In the genomic region with DNA sequence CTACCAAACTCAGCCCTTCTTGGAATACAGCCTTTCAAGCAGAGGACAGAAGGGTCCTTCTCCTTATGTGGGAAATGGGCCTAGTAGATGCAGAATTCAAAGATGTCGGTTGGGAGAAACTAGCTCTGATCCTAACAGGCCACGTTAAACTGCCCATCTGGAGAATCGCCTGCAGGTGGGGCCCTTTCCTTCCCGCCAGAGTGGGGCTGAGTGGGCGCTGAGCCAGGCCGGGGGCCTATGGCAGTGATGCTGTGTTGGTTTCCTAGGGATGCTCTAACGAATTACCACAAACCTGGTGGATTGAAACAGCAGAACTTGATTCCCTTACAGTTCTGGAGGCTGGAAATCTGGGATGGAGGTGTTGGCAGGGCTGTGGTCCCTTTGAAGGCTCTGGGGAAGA, we compare ENCODE assay signal across 10 cellular contexts. TPM values are rescaled to one million over a fixed set of nuclear protein-coding genes. Genes with fewer than 3 reads are reported as not detected.
DNase-seq lines count a peak whose midpoint lies in the region; ATAC-seq and TF ChIP-seq lines count a peak whose summit lies in the region.
"Had no signal": no experiment of that assay in that cellular context is flagged by ENCODE, and none has a peak within 500 bp of the region (broad histone marks: within the 10 kb centered on the region; RNA-seq: fewer than 3 reads in every experiment).

No MANE protein-coding gene starts in this region.

- BruUV-seq in PC-9 (replicated peaks; lab: Mats Ljungman, UMichigan) = TSS peak; percentile 9

- peaks cover 55% of the 10 kb centered on the region for H3F3A ChIP-seq in PC-9 (ENCODE audit: insufficient read depth, low read depth)

- H3K9me3 Mint-ChIP-seq in stimulated activated naive CD8-positive, alpha-beta T cell treated with anti-CD3 and anti-CD28 coated beads, Interleukin-15, Interleukin-2, amounts not matched to agents 100 ng/mL and 50 ng/mL, for 24 hours = no peaks in the 10 kb centered on the region
- H3K9me3 Mint-ChIP-seq in stimulated activated naive CD8-positive, alpha-beta T cell treated with anti-CD3 and anti-CD28 coated beads, Interleukin-15, amount 100 ng/mL, for 72 hours = no peaks in the 10 kb centered on the region

- no peaks in the 10 kb centered on the region for H3K27me3 ChIP-seq in PC-9 (ENCODE audit: insufficient read depth, low read depth)

- H3K4me3 ChIP-seq in PC-9 (no peak overlapping the region), fibroblast of mammary gland (ENCODE audit: control insufficient read depth, low read depth, low read length) (no peak overlapping the region)
- H3K4me3 ChIP-seq: thoracic aorta had no signal

- no peak for TF ChIP-seq CTCF in PC-9 (conservative IDR thresholded peaks at IDR 0.05)
- TF ChIP-seq CTCF in fibroblast of mammary gland (conservative IDR thresholded peaks at IDR 0.05; ENCODE audit: control insufficient read depth, insufficient read depth, low read depth, low read length) = peak; percentile 26
- TF ChIP-seq CTCF in omental fat pad (IDR thresholded peaks at IDR 0.05) = no peak

- H3K79me2 ChIP-seq in PC-9 (ENCODE audit: low read depth) = peaks cover 9% of the 10 kb centered on the region; the same call in 1 of the 2 replicates

- H3K4me2 ChIP-seq in PC-9 = no peak overlapping the region

- no peak for DNase-seq in stimulated activated naive CD8-positive, alpha-beta T cell treated with anti-CD3 and anti-CD28 coated beads, Interleukin-15, amount 100 ng/mL, for 72 hours
- DNase-seq in PC-9 (no peak), fibroblast of mammary gland (ENCODE audit: low read depth) (no peak), omental fat pad (ENCODE audit: low spot score) (no peak), left lobe of liver (ENCODE audit: low spot score) (no peak)
- DNase-seq: EL had no signal

- H4K20me1 ChIP-seq in PC-9 (ENCODE audit: insufficient read depth) = peaks cover 5% of the 10 kb centered on the region

- CTCF ChIA-PET in PC-9 (lab: Charles Lee) = no interaction called here

- intact Hi-C loops in PC-9 (cut with micrococcal nuclease; ENCODE audit: unreplicated experiment) = no loop called here

- H3K27me3 Mint-ChIP-seq in stimulated activated naive CD8-positive, alpha-beta T cell treated with anti-CD3 and anti-CD28 coated beads, Interleukin-15, Interleukin-2, amounts not matched to agents 100 ng/mL and 50 ng/mL, for 24 hours = no peaks in the 10 kb centered on the region
- H3K27me3 Mint-ChIP-seq in stimulated activated naive CD8-positive, alpha-beta T cell treated with anti-CD3 and anti-CD28 coated beads, Interleukin-15, amount 100 ng/mL, for 72 hours = no peaks in the 10 kb centered on the region

- peak overlapping the region; percentile 47 for H3K27ac Mint-ChIP-seq in stimulated activated naive CD8-positive, alpha-beta T cell treated with anti-CD3 and anti-CD28 coated beads, Interleukin-15, Interleukin-2, amounts not matched to agents 100 ng/mL and 50 ng/mL, for 24 hours
- H3K27ac Mint-ChIP-seq in stimulated activated naive CD8-positive, alpha-beta T cell treated with anti-CD3 and anti-CD28 coated beads, Interleukin-15, amount 100 ng/mL, for 72 hours = no peak overlapping the region

- ATAC-seq in stimulated activated naive CD8-positive, alpha-beta T cell treated with anti-CD3 and anti-CD28 coated beads, Interleukin-15, amount 100 ng/mL, for 72 hours = no peak
- ATAC-seq in HG03097 (IDR thresholded peaks at IDR 0.05; ENCODE audit: low FRiP score, unreplicated experiment) = no peak
- ATAC-seq in esophagus mucosa = no peak
- ATAC-seq in omental fat pad (ENCODE audit: low FRiP score) = no peak
- ATAC-seq in left lobe of liver = no peak

- no peak overlapping the region for H2AFZ ChIP-seq in PC-9

- H3K36me3 Mint-ChIP-seq in stimulated activated naive CD8-positive, alpha-beta T cell treated with anti-CD3 and anti-CD28 coated beads, Interleukin-15, Interleukin-2, amounts not matched to agents 100 ng/mL and 50 ng/mL, for 24 hours (ENCODE audit: low read depth) = peaks cover 56% of the 10 kb centered on the region

- H3K9me2 ChIP-seq in PC-9 (ENCODE audit: insufficient read depth) = no peaks in the 10 kb centered on the region

- peaks cover 25% of the 10 kb centered on the region for H3K4me1 Mint-ChIP-seq in stimulated activated naive CD8-positive, alpha-beta T cell treated with anti-CD3 and anti-CD28 coated beads, Interleukin-15, Interleukin-2, amounts not matched to agents 100 ng/mL and 50 ng/mL, for 24 hours (ENCODE audit: low read depth)
- H3K4me1 Mint-ChIP-seq in stimulated activated naive CD8-positive, alpha-beta T cell treated with anti-CD3 and anti-CD28 coated beads, Interleukin-15, amount 100 ng/mL, for 72 hours = peaks cover 26% of the 10 kb centered on the region

- H3K4me1 ChIP-seq in PC-9 (replicated peaks; ENCODE audit: insufficient read depth) = peaks cover 18% of the 10 kb centered on the region

- no peaks in the 10 kb centered on the region for H3K9me3 ChIP-seq in PC-9 (ENCODE audit: insufficient read depth, low read depth)
- H3K9me3 ChIP-seq: thoracic aorta had no signal

- no peak overlapping the region for H3K27ac ChIP-seq in PC-9
- H3K27ac ChIP-seq: thoracic aorta had no signal

- POLR2A ChIA-PET in PC-9 (lab: Charles Lee; ENCODE audit: unreplicated experiment) = no interaction called here

- H3K36me3 ChIP-seq in PC-9 (ENCODE audit: low read depth) = peaks cover 33% of the 10 kb centered on the region

- no peak overlapping the region for H3K4me3 Mint-ChIP-seq in stimulated activated naive CD8-positive, alpha-beta T cell treated with anti-CD3 and anti-CD28 coated beads, Interleukin-15, Interleukin-2, amounts not matched to agents 100 ng/mL and 50 ng/mL, for 24 hours
- H3K4me3 Mint-ChIP-seq in stimulated activated naive CD8-positive, alpha-beta T cell treated with anti-CD3 and anti-CD28 coated beads, Interleukin-15, amount 100 ng/mL, for 72 hours = no peak overlapping the region

RNA-seq across cellular contexts. Expression of a gene that starts 9.1 kb away (rescaled TPM):
- total RNA-seq in PC-9 (2021) = 141 and 146 TPM in 2 replicates
- 97.9 TPM for total RNA-seq in esophagus mucosa
- 10 to 100 TPM; 10.9 to 27.5 (median 17.7) TPM for total RNA-seq in omental fat pad
- 1.9 TPM for total RNA-seq in left lobe of liver

RNA-seq across cellular contexts. Expression of a gene that starts 57.1 kb away (rescaled TPM):
- total RNA-seq in PC-9 (2021) (27.3 and 32.3 TPM in 2 replicates), esophagus mucosa (14.5 TPM), omental fat pad (10 to 100 TPM; 15.8 to 32.1 (median 24.1) TPM), left lobe of liver (18.4 TPM)
